In genomic region chr13:45024847-45025246, GRCh38 we compare ENCODE assay signal across 1 cellular context.
TF ChIP-seq lines count a peak whose summit lies in the region.

No MANE protein-coding gene starts in this region.

TF ChIP-seq in IMR-90, 13 proteins besides CTCF, POLR2A, EP300 and RAD21 (continued from another document):
- TF ChIP-seq USF2 (IDR thresholded peaks at IDR 0.05; ENCODE audit: low read depth, low read length) (no peak), ELK1 (IDR thresholded peaks at IDR 0.05; ENCODE audit: borderline replicate concordance, low read depth, low read length) (no peak), RCOR1 (IDR thresholded peaks at IDR 0.05; ENCODE audit: insufficient replicate concordance, low read length) (no peak), CEBPB (IDR thresholded peaks at IDR 0.05; ENCODE audit: low read depth, low read length) (no peak), FOS (IDR thresholded peaks at IDR 0.05; ENCODE audit: low read depth, low read length) (no peak), RFX5 (IDR thresholded peaks at IDR 0.05; ENCODE audit: low read depth, low read length) (no peak), CHD1 (IDR thresholded peaks at IDR 0.05; ENCODE audit: low read depth, low read length) (no peak), MAZ (IDR thresholded peaks at IDR 0.05; ENCODE audit: borderline replicate concordance, low read depth, low read length) (no peak), MAFK (IDR thresholded peaks at IDR 0.05; ENCODE audit: low read depth, low read length) (no peak), NFE2L2 (IDR thresholded peaks at IDR 0.05; ENCODE audit: low read depth, low read length) (no peak), BHLHE40 (IDR thresholded peaks at IDR 0.05; ENCODE audit: low read depth, low read length) (no peak), MXI1 (IDR thresholded peaks at IDR 0.05; ENCODE audit: borderline replicate concordance, low read depth, low read length) (no peak)
